In genomic region chr1:41587791-41588190, GRCh38 we compare ENCODE assay signal across 19 cellular contexts.
"Had no signal": no experiment of that assay in that cellular context is flagged by ENCODE, and none has a peak within 500 bp of the region (broad histone marks: within the 10 kb centered on the region; RNA-seq: fewer than 3 reads in every experiment).

No MANE protein-coding gene starts in this region.

- DNase-seq: KBM-7, MV-4-11, NCI-H1048, NCI-H1105, NCI-H1417, NCI-H1436 treated with DMSO at 0.1 percent for 48 hours, NCI-H1694, NCI-H187 treated with DMSO at 0.1 percent for 48 hours, NCI-H2029 treated with DMSO at 0.1 percent for 48 hours, NCI-H2171, NCI-H226, NCI-H446, NCI-H510A, NCI-H524 treated with DMSO at 0.1 percent for 48 hours, NCI-H69, NCI-H774, RPMI8226, SHP77, SK-N-SH had no signal
